ENCODE assay signal across 11 cellular contexts in genomic region chr3:13189639-13190375, GRCh38.
DNase-seq lines count a peak whose midpoint lies in the region; ATAC-seq and TF ChIP-seq lines count a peak whose summit lies in the region.
"Had no signal": no experiment of that assay in that cellular context is flagged by ENCODE, and none has a peak within 500 bp of the region (broad histone marks: within the 10 kb centered on the region; RNA-seq: fewer than 3 reads in every experiment).

No MANE protein-coding gene starts in this region.

- H3K27ac Mint-ChIP-seq in CD14-positive monocyte: peak overlapping the region; percentile 75 to 94 (median 89)
- peak overlapping the region; percentile 82 to 96 for H3K27ac Mint-ChIP-seq in activated naive CD4-positive, alpha-beta T cell treated with anti-CD3 and anti-CD28 coated beads, Interleukin-2, amount 50 U/mL, for 72 hours
- H3K27ac Mint-ChIP-seq: dendritic cell treated with granulocyte-macrophage colony-stimulating factor and Interleukin-4, amounts not matched to agents 40 ng/mL and 50 ng/mL, for 4 days had no signal

- H3K27ac ChIP-seq in lower lobe of right lung: no peak overlapping the region
- H3K27ac ChIP-seq: upper lobe of left lung had no signal

- no peak for TF ChIP-seq EP300 in Ishikawa (IDR thresholded peaks at IDR 0.05; ENCODE audit: borderline replicate concordance)

- DNase-seq in CD14-positive monocyte (ENCODE audit: low spot score) (peak; percentile 87), lower lobe of right lung (no peak), DMS114 treated with DMSO at 0.1 percent for 48 hours (lab: John Stamatoyannopoulos, UW; ENCODE audit: unreplicated experiment) (no peak), HuH-7 (ENCODE audit: low spot score) (no peak), mucosa of gallbladder (ENCODE audit: low spot score) (no peak)
- DNase-seq in activated naive CD4-positive, alpha-beta T cell treated with anti-CD3 and anti-CD28 coated beads, Interleukin-2, amount 50 U/mL, for 72 hours (ENCODE audit: low spot score in 2 of 2): no peak
- DNase-seq: nucleus accumbens had no signal

- intact Hi-C loops in CD14-positive monocyte (cut with micrococcal nuclease) (no loop called here), lower lobe of right lung (cut with DNase I) (no loop called here)

- H3K4me1 ChIP-seq in lower lobe of right lung: no peaks in the 10 kb centered on the region

- peaks cover 6 to 11% (median 10%) of the 10 kb centered on the region in 3 donors for H3K27me3 Mint-ChIP-seq in CD14-positive monocyte (ENCODE audit: low read depth in 3 of 3)

- H3K4me3 ChIP-seq in lower lobe of right lung: no peak overlapping the region
- H3K4me3 ChIP-seq: upper lobe of left lung had no signal

- peaks cover 39% of the 10 kb centered on the region for H3K4me1 Mint-ChIP-seq in CD14-positive monocyte

- H3K27me3 ChIP-seq in lower lobe of right lung (ENCODE audit: low read depth): peaks cover 3% of the 10 kb centered on the region
- H3K27me3 ChIP-seq: upper lobe of left lung had no signal

- no peak for TF ChIP-seq CTCF in CD14-positive monocyte (IDR thresholded peaks at IDR 0.05)
- no peak for TF ChIP-seq CTCF in lower lobe of right lung (IDR thresholded peaks at IDR 0.05)

- H3K4me3 Mint-ChIP-seq in CD14-positive monocyte: peak overlapping the region; percentile 53 to 68
- H3K4me3 Mint-ChIP-seq: dendritic cell treated with granulocyte-macrophage colony-stimulating factor and Interleukin-4, amounts not matched to agents 40 ng/mL and 50 ng/mL, for 4 days had no signal

- H3K36me3 Mint-ChIP-seq in CD14-positive monocyte: peaks cover 6 to 9% of the 10 kb centered on the region in 2 donors
- H3K36me3 Mint-ChIP-seq in activated naive CD4-positive, alpha-beta T cell treated with anti-CD3 and anti-CD28 coated beads, Interleukin-2, amount 50 U/mL, for 72 hours: peaks cover 5 to 9% of the 10 kb centered on the region in 2 donors

- no peak for TF ChIP-seq RAD21 in Ishikawa (IDR thresholded peaks at IDR 0.05; ENCODE audit: low read depth)

- no peaks in the 10 kb centered on the region for H3K9me3 ChIP-seq in lower lobe of right lung

- peaks cover 14 to 27% (median 24%) of the 10 kb centered on the region in 7 donors for H3K9me3 Mint-ChIP-seq in CD14-positive monocyte
- peaks cover 3 to 13% of the 10 kb centered on the region in 2 donors for H3K9me3 Mint-ChIP-seq in activated naive CD4-positive, alpha-beta T cell treated with anti-CD3 and anti-CD28 coated beads, Interleukin-2, amount 50 U/mL, for 72 hours

- H3K36me3 ChIP-seq in lower lobe of right lung: no peaks in the 10 kb centered on the region
- H3K36me3 ChIP-seq: upper lobe of left lung had no signal

- peak; percentile 63 to 94 for ATAC-seq in activated naive CD4-positive, alpha-beta T cell treated with anti-CD3 and anti-CD28 coated beads, Interleukin-2, amount 50 U/mL, for 72 hours
- ATAC-seq in lower lobe of right lung: peak; percentile 29 to 31
- ATAC-seq in GM21529 (IDR thresholded peaks at IDR 0.05; ENCODE audit: unreplicated experiment): no peak

TF ChIP-seq in Ishikawa, 13 proteins besides CTCF, POLR2A, EP300 and RAD21:
- no peak for TF ChIP-seq TAF1 (IDR thresholded peaks at IDR 0.05; ENCODE audit: low read depth)
- TF ChIP-seq USF1 (IDR thresholded peaks at IDR 0.05): peak; percentile 42; the same call in 1 of the 2 replicates
